22 cellular contexts compared by ENCODE assay signal in the genomic region with DNA sequence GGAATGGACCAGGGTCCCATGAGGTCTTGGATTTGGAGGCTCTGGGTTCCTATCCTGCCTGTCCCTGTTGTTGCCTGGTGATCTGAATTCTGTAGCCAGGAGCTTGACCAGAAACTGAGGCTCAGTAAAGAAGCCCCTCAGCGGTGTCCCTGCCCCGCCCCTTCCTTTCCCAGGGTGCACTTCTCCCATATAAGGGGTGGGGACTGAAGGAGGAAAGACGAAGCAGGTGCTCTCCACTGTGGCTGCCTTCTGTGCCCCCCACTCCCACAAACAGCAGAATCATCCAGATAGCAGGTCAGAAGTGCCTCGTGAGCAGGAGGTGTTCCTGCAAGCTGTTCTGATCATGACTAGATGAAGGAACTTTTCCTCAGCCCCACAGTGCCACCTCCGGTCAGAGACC.
"Had no signal": no experiment of that assay in that cellular context is flagged by ENCODE, and none has a peak within 500 bp of the region (broad histone marks: within the 10 kb centered on the region; RNA-seq: fewer than 3 reads in every experiment).

No MANE protein-coding gene starts in this region.

- H3K9me3 Mint-ChIP-seq: activated B cell treated with CpG ODN at 0.5 μM for 24 hours; activated CD4-positive, alpha-beta memory T cell treated with anti-CD3 and anti-CD28 coated beads for 36 hours; activated CD4-positive, alpha-beta T cell treated with anti-CD3 and anti-CD28 coated beads, Interleukin-2, amount 10 ng/mL, durations not matched to agents 7 days and 5 days; activated naive CD4-positive, alpha-beta T cell treated with anti-CD3 and anti-CD28 coated beads, Interleukin-2, amount 50 U/mL, for 72 hours; activated T-cell treated with anti-CD3 and anti-CD28 coated beads, Interleukin-2, amount 50 U/mL, for 4 hours; central memory CD8-positive, alpha-beta T cell had no signal

- H3K36me3 Mint-ChIP-seq: activated CD4-positive, alpha-beta memory T cell treated with anti-CD3 and anti-CD28 coated beads for 36 hours; activated naive CD4-positive, alpha-beta T cell treated with anti-CD3 and anti-CD28 coated beads, Interleukin-2, amount 50 U/mL, for 72 hours; brain had no signal

- FAIRE-seq: astrocyte, TTC549 had no signal

- H3K36me3 ChIP-seq: MG63, Peyer's patch had no signal

- H3K4me1 ChIP-seq: Peyer's patch had no signal

- H3K27me3 Mint-ChIP-seq: brain had no signal

- H3K27me3 ChIP-seq: MG63, Peyer's patch had no signal

- DNase-seq: activated B cell treated with CpG ODN at 0.5 μM for 24 hours; activated CD4-positive, alpha-beta memory T cell treated with anti-CD3 and anti-CD28 coated beads for 36 hours; activated CD4-positive, alpha-beta T cell treated with anti-CD3 and anti-CD28 coated beads, Interleukin-2, amount 10 ng/mL, durations not matched to agents 7 days and 5 days; activated CD8-positive, alpha-beta memory T cell treated with anti-CD3 and anti-CD28 coated beads for 24 hours; activated effector memory CD4-positive, alpha-beta T cell treated with anti-CD3 and anti-CD28 coated beads, Interleukin-2, amount 50 U/mL, for 16 hours; activated naive CD4-positive, alpha-beta T cell treated with Interleukin-2 at 50 U/mL for 16 hours; activated T-cell treated with anti-CD3 and anti-CD28 coated beads, Interleukin-2, amount 50 U/mL, for 4 hours; amygdala; MG63; MV-4-11; NCI-H187; NCI-H2171; NCI-H510A; Peyer's patch; SHP77; T-helper 17 cell; T-helper 9 cell had no signal

- H3K9me3 ChIP-seq: MG63, Peyer's patch had no signal

- H3K4me1 Mint-ChIP-seq: activated B cell treated with CpG ODN at 0.5 μM for 24 hours; activated CD4-positive, alpha-beta T cell treated with anti-CD3 and anti-CD28 coated beads, Interleukin-2, amount 10 ng/mL, durations not matched to agents 7 days and 5 days; central memory CD8-positive, alpha-beta T cell; T-helper 17 cell had no signal

- H3K27ac ChIP-seq: Peyer's patch had no signal

- H3K4me3 ChIP-seq: MG63, Peyer's patch had no signal

- ATAC-seq: activated naive CD4-positive, alpha-beta T cell treated with anti-CD3 and anti-CD28 coated beads, Interleukin-2, amount 50 U/mL, for 72 hours; activated T-cell treated with anti-CD3 and anti-CD28 coated beads, Interleukin-2, amount 50 U/mL, for 4 hours; T-helper 17 cell had no signal

- H3K4me3 Mint-ChIP-seq: activated B cell treated with CpG ODN at 0.5 μM for 24 hours; activated CD4-positive, alpha-beta memory T cell treated with anti-CD3 and anti-CD28 coated beads for 36 hours; activated CD4-positive, alpha-beta T cell treated with anti-CD3 and anti-CD28 coated beads, Interleukin-2, amount 10 ng/mL, durations not matched to agents 7 days and 5 days; activated T-cell treated with anti-CD3 and anti-CD28 coated beads, Interleukin-2, amount 50 U/mL, for 4 hours; central memory CD8-positive, alpha-beta T cell; T-helper 17 cell had no signal

- H3K27ac Mint-ChIP-seq: activated B cell treated with CpG ODN at 0.5 μM for 24 hours; activated CD4-positive, alpha-beta memory T cell treated with anti-CD3 and anti-CD28 coated beads for 36 hours; activated CD4-positive, alpha-beta T cell treated with anti-CD3 and anti-CD28 coated beads, Interleukin-2, amount 10 ng/mL, durations not matched to agents 7 days and 5 days; activated naive CD4-positive, alpha-beta T cell treated with anti-CD3 and anti-CD28 coated beads, Interleukin-2, amount 50 U/mL, for 72 hours; T-helper 17 cell had no signal
